1 cellular context compared by ENCODE assay signal in genomic region chr20:47167846-47168245, GRCh38.
TF ChIP-seq lines count a peak whose summit lies in the region.

No MANE protein-coding gene starts in this region.

TF ChIP-seq in H1, 55 proteins besides CTCF, POLR2A, EP300 and RAD21:
- TF ChIP-seq TBP (IDR thresholded peaks at IDR 0.05; ENCODE audit: low read depth, low read length) (no peak), JUN (IDR thresholded peaks at IDR 0.05; ENCODE audit: low read depth, low read length) (no peak), ATF3 (IDR thresholded peaks at IDR 0.05; ENCODE audit: insufficient read depth, low read depth, low read length) (no peak), E2F6 (IDR thresholded peaks at IDR 0.05) (no peak), POLR2AphosphoS5 (IDR thresholded peaks at IDR 0.05; ENCODE audit: low read depth, low read length) (no peak), FOSL1 (IDR thresholded peaks at IDR 0.05; ENCODE audit: insufficient read depth, low read depth, low read length) (no peak), BCL11A (IDR thresholded peaks at IDR 0.05; ENCODE audit: low read depth in 2 of 2, low read length in 2 of 2) (no peak), RXRA (IDR thresholded peaks at IDR 0.05; ENCODE audit: insufficient read depth, low read depth, low read length) (no peak), HDAC2 (IDR thresholded peaks at IDR 0.05; ENCODE audit: borderline replicate concordance in 1 of 2, low read depth in 2 of 2, low read length in 2 of 2) (no peak), SP1 (IDR thresholded peaks at IDR 0.05; ENCODE audit: low read depth, low read length) (no peak), SIRT6 (IDR thresholded peaks at IDR 0.05; ENCODE audit: low read length) (no peak), SIN3A (conservative IDR thresholded peaks at IDR 0.05 in 1 of 2, IDR thresholded peaks at IDR 0.05 in 1 of 2; ENCODE audit: low read depth in 1 of 2, low read length in 2 of 2) (no peak), CREB1 (IDR thresholded peaks at IDR 0.05) (no peak), SUZ12 (IDR thresholded peaks at IDR 0.05; ENCODE audit: low read length) (no peak), MAX (IDR thresholded peaks at IDR 0.05) (no peak), BACH1 (IDR thresholded peaks at IDR 0.05; ENCODE audit: low read length) (no peak), SIX5 (IDR thresholded peaks at IDR 0.05; ENCODE audit: low read depth, low read length) (no peak), RBBP5 (IDR thresholded peaks at IDR 0.05; ENCODE audit: borderline replicate concordance, low read depth, low read length) (no peak), SP2 (IDR thresholded peaks at IDR 0.05; ENCODE audit: low read length) (no peak)
